In the genomic region with DNA sequence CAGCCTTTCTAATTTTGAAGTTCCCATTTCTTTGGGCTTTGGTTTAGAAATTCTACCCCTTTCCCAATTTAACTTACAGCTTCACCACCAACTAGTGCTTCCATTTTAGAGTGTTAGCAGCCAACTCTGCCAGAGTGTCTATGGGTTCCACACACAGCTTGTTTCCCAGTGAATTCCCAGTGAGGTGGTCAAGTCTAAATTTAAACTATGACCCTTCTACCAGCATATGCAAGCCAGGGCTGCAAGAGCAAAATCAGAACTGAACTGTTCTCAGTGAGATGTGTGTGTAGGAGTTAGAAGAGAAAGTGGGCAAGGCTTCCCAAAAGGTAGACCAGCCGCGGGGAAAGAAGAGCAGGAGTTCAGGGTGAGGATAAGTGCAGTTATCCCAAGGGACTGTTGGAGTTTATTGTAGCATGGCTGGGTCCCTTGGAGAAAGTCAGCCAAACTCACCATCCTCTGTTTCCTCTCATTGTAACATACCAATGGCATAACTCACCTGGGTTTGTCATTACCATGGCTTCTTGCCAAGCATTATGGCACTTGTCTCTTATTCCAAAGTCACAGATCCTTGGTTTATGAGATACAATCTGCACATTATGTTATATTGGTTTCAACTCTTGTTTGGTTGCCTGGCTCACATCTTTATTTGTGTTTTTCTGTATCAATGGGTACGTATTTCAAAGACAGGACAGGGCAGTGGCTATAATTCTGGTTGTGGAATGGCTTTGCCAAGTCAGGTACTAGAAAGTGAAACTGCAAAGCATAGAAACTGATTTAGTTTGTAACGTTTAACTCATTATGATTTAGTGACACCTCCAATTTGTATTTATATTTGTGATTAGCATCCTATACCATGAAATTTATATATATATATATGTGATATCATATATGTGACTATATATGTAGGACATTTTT, we compare ENCODE assay signal across 1 cellular context.
TF ChIP-seq lines count a peak whose summit lies in the region.

No MANE protein-coding gene starts in this region.

TF ChIP-seq in K562, 482 proteins besides CTCF, POLR2A, EP300 and RAD21 (continued from another document):
- TF ChIP-seq ZMIZ1 (IDR thresholded peaks at IDR 0.05; ENCODE audit: low read depth in 2 of 2, low read length in 2 of 2) (no peak), NFIC (IDR thresholded peaks at IDR 0.05) (peak; percentile 55), DNMT1 (IDR thresholded peaks at IDR 0.05) (no peak)
TF ChIP-seq in K562: peak in this region for 1.
